In the genomic region with DNA sequence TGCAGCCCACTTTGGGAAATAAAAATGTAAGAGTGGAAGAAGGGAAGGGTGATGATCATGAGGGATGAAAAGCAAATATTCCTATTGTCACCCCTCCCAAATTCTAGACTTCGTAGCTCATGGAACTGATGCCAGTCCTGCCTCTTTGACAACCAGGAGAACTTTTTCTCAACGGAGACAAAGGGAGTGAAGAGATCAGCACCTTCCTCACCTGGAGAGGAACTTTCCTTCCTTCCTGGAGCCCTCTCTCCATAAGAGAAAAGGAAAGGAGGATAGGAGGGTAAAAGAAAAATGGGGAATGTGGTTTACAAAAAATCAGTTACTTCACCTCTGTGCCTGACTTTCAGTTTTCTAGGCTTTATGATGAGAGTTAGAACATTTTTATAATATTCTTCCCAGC, we compare ENCODE assay signal across 27 cellular contexts. TPM values are rescaled to one million over a fixed set of nuclear protein-coding genes. Genes with fewer than 3 reads are reported as not detected.
"Had no signal": no experiment of that assay in that cellular context is flagged by ENCODE, and none has a peak within 500 bp of the region (broad histone marks: within the 10 kb centered on the region; RNA-seq: fewer than 3 reads in every experiment).

No MANE protein-coding gene starts in this region.

- H3K27ac ChIP-seq: breast epithelium, colonic mucosa, dorsolateral prefrontal cortex, pancreas, prostate gland, suprapubic skin, tibial artery, upper lobe of right lung had no signal

- H3K36me3 ChIP-seq: breast epithelium, colonic mucosa, pancreas, prostate gland, suprapubic skin, tibial artery, upper lobe of right lung had no signal

- FAIRE-seq: islet of Langerhans, pancreas had no signal

- H3K4me1 ChIP-seq: breast epithelium, prostate gland had no signal

- H3K27ac Mint-ChIP-seq: activated B cell treated with CpG ODN at 0.5 μM for 24 hours; activated CD4-positive, alpha-beta T cell treated with anti-CD3 and anti-CD28 coated beads for 36 hours; activated CD8-positive, alpha-beta T cell treated with anti-CD3 and anti-CD28 coated beads, Interleukin-2, amount 10 ng/mL, durations not matched to agents 7 days and 5 days; activated naive CD4-positive, alpha-beta T cell treated with anti-CD3 and anti-CD28 coated beads, Interleukin-2, amount 50 U/mL, for 72 hours; activated T-cell treated with anti-CD3 and anti-CD28 coated beads, Interleukin-2, amount 50 U/mL, for 72 hours; naive thymus-derived CD4-positive, alpha-beta T cell had no signal

- H3K4me3 Mint-ChIP-seq: activated B cell treated with CpG ODN at 0.5 μM for 24 hours; activated CD4-positive, alpha-beta T cell treated with anti-CD3 and anti-CD28 coated beads for 36 hours; activated CD8-positive, alpha-beta T cell treated with anti-CD3 and anti-CD28 coated beads, Interleukin-2, amount 10 ng/mL, durations not matched to agents 7 days and 5 days; activated T-cell treated with anti-CD3 and anti-CD28 coated beads, Interleukin-2, amount 50 U/mL, for 72 hours; naive thymus-derived CD4-positive, alpha-beta T cell had no signal

- H3K9me3 ChIP-seq: colonic mucosa, pancreas, suprapubic skin, tibial artery, upper lobe of right lung had no signal

- H3K9me3 Mint-ChIP-seq: activated B cell treated with CpG ODN at 0.5 μM for 24 hours; activated naive CD4-positive, alpha-beta T cell treated with anti-CD3 and anti-CD28 coated beads, Interleukin-2, amount 50 U/mL, for 72 hours; activated T-cell treated with anti-CD3 and anti-CD28 coated beads, Interleukin-2, amount 50 U/mL, for 72 hours had no signal

- DNase-seq: activated B cell treated with CpG ODN at 0.5 μM for 24 hours; activated CD4-positive, alpha-beta T cell treated with anti-CD3 and anti-CD28 coated beads for 36 hours; activated CD8-positive, alpha-beta T cell treated with anti-CD3 and anti-CD28 coated beads, Interleukin-2, amount 10 ng/mL, durations not matched to agents 7 days and 5 days; activated naive CD4-positive, alpha-beta T cell; activated T-cell treated with anti-CD3 and anti-CD28 coated beads for 4 hours; activated T-cell treated with anti-CD3 and anti-CD28 coated beads, Interleukin-2, amount 50 U/mL, for 72 hours; colonic mucosa; dorsolateral prefrontal cortex; effector memory CD4-positive, alpha-beta T cell; erythroblast; foreskin fibroblast; head of caudate nucleus; mammary epithelial cell; midbrain; naive thymus-derived CD4-positive, alpha-beta T cell; stimulated activated CD4-positive, alpha-beta T cell treated with anti-CD3 and anti-CD28 coated beads, Interleukin-15, amount 100 ng/mL, for 24 hours; stimulated activated CD4-positive, alpha-beta T cell treated with anti-CD3 and anti-CD28 coated beads, Interleukin-2, amount 100 ng/mL, for 24 hours; stimulated activated naive CD4-positive, alpha-beta T cell; tibial artery; upper lobe of right lung had no signal

- ATAC-seq: activated CD4-positive, alpha-beta T cell treated with anti-CD3 and anti-CD28 coated beads for 36 hours; activated CD8-positive, alpha-beta T cell treated with anti-CD3 and anti-CD28 coated beads, Interleukin-2, amount 10 ng/mL, durations not matched to agents 7 days and 5 days; activated naive CD4-positive, alpha-beta T cell treated with anti-CD3 and anti-CD28 coated beads, Interleukin-2, amount 50 U/mL, for 72 hours; activated T-cell treated with anti-CD3 and anti-CD28 coated beads, Interleukin-2, amount 50 U/mL, for 72 hours; naive thymus-derived CD4-positive, alpha-beta T cell; pancreas; upper lobe of right lung had no signal

- H3K4me3 ChIP-seq: breast epithelium, colonic mucosa, dorsolateral prefrontal cortex, pancreas, prostate gland, suprapubic skin, tibial artery, upper lobe of right lung had no signal

- H3K36me3 Mint-ChIP-seq: naive thymus-derived CD4-positive, alpha-beta T cell had no signal

RNA-seq across cellular contexts. Expression of a gene that starts 3.4 kb away (rescaled TPM):
- total RNA-seq: activated CD8-positive, alpha-beta T cell treated with anti-CD3 and anti-CD28 coated beads, Interleukin-2, amount 10 ng/mL, durations not matched to agents 7 days and 5 days; activated naive CD4-positive, alpha-beta T cell treated with anti-CD3 and anti-CD28 coated beads, Interleukin-2, amount 50 U/mL, for 72 hours; dorsolateral prefrontal cortex; mammary epithelial cell; naive thymus-derived CD4-positive, alpha-beta T cell; pancreas; suprapubic skin; upper lobe of right lung had no signal
- polyA plus RNA-seq: mammary epithelial cell; naive thymus-derived CD4-positive, alpha-beta T cell; neural cell; pancreas had no signal
